ENCODE assay signal across 10 cellular contexts in the genomic region with DNA sequence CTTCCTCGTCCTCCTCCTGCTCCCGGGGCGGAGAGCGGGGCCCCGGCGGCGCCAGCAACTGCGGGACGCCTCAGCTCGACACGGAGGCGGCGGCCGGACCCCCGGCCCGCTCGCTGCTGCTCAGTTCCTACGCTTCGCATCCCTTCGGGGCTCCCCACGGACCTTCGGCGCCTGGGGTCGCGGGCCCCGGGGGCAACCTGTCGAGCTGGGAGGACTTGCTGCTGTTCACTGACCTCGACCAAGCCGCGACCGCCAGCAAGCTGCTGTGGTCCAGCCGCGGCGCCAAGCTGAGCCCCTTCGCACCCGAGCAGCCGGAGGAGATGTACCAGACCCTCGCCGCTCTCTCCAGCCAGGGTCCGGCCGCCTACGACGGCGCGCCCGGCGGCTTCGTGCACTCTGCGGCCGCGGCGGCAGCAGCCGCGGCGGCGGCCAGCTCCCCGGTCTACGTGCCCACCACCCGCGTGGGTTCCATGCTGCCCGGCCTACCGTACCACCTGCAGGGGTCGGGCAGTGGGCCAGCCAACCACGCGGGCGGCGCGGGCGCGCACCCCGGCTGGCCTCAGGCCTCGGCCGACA. TPM values are rescaled to one million over a fixed set of nuclear protein-coding genes. Genes with fewer than 3 reads are reported as not detected.
DNase-seq lines count a peak whose midpoint lies in the region; ATAC-seq, FAIRE-seq and TF ChIP-seq lines count a peak whose summit lies in the region.
"Had no signal": no experiment of that assay in that cellular context is flagged by ENCODE, and none has a peak within 500 bp of the region (broad histone marks: within the 10 kb centered on the region; RNA-seq: fewer than 3 reads in every experiment).

No MANE protein-coding gene starts in this region.

- H3K27me3 ChIP-seq in endothelial cell of umbilical vein (ENCODE audit: control insufficient read depth in 2 of 2, insufficient read depth in 2 of 2, low read length in 2 of 2) (peaks cover 14 to 22% of the 10 kb centered on the region in 2 experiments), muscle layer of colon (ENCODE audit: control insufficient read depth in 1 of 2, insufficient read depth in 2 of 2, low read length in 2 of 2) (peaks cover 53 to 86% of the 10 kb centered on the region in 2 donors), upper lobe of right lung (peaks cover 28% of the 10 kb centered on the region)

- H3K9ac ChIP-seq in endothelial cell of umbilical vein (replicated peaks; ENCODE audit: extremely low read depth, insufficient read depth, low read length) = peak overlapping the region; percentile 93
- H3K9ac ChIP-seq in muscle layer of colon (ENCODE audit: low read length) = no peak overlapping the region

- DNase-seq in activated CD4-positive, alpha-beta T cell treated with anti-CD3 and anti-CD28 coated beads, Interleukin-2, amount 10 ng/mL, durations not matched to agents 7 days and 5 days = no peak
- DNase-seq in activated CD4-positive, alpha-beta T cell treated with anti-CD3 and anti-CD28 coated beads, Interleukin-2, amount 50 U/mL, for 48 hours = no peak
- DNase-seq in endothelial cell of umbilical vein (ENCODE audit: low read depth, low spot score) (no peak), upper lobe of right lung (peak; percentile 69), NCI-H1694 (lab: John Stamatoyannopoulos, UW) (no peak), activated gamma-delta T cell treated with Interleukin-2 at 50 U/mL for 16 hours (no peak)
- DNase-seq: NCI-H345 had no signal

- ATAC-seq in upper lobe of right lung (no peak), HG03039 (IDR thresholded peaks at IDR 0.05; ENCODE audit: unreplicated experiment) (no peak)

- TF ChIP-seq POLR2A in endothelial cell of umbilical vein (IDR thresholded peaks at IDR 0.05; ENCODE audit: low read depth, low read length) = no peak

- peaks cover 79% of the 10 kb centered on the region for H3K27me3 Mint-ChIP-seq in activated CD4-positive, alpha-beta T cell treated with anti-CD3 and anti-CD28 coated beads, Interleukin-2, amount 10 ng/mL, durations not matched to agents 7 days and 5 days

- no peak overlapping the region for H2AFZ ChIP-seq in endothelial cell of umbilical vein (ENCODE audit: low read depth, low read length)

- H3K36me3 ChIP-seq in endothelial cell of umbilical vein (ENCODE audit: control insufficient read depth in 2 of 2, extremely low read depth in 1 of 2, insufficient read depth in 2 of 2, low read length in 2 of 2) (peaks cover 0 to 9% of the 10 kb centered on the region in 2 experiments), muscle layer of colon (ENCODE audit: insufficient read depth, low read length) (no peaks in the 10 kb centered on the region), upper lobe of right lung (no peaks in the 10 kb centered on the region)
- H3K36me3 ChIP-seq: neutrophil had no signal

- CTCF ChIA-PET in activated CD4-positive, alpha-beta T cell treated with anti-CD3 and anti-CD28 coated beads, Interleukin-2, amount 10 ng/mL, durations not matched to agents 7 days and 5 days (lab: Charles Lee) = no interaction called here
- CTCF ChIA-PET in endothelial cell of umbilical vein (lab: Charles Lee) = interaction anchor here (1.5 to 10.0 kb wide), 4 partner anchors 20 to 503 kb away, joined by 3 to 144 read pairs (median 6); no protein-coding TSS in a partner anchor

- H3K9me3 Mint-ChIP-seq in activated CD4-positive, alpha-beta T cell treated with anti-CD3 and anti-CD28 coated beads, Interleukin-2, amount 10 ng/mL, durations not matched to agents 7 days and 5 days = no peaks in the 10 kb centered on the region

- H3K4me3 ChIP-seq in endothelial cell of umbilical vein (replicated peaks in 1 of 3; ENCODE audit: insufficient read depth in 1 of 3, low read depth in 1 of 3, low read length in 3 of 3) (peak overlapping the region; percentile 83 to 86 (median 83)), muscle layer of colon (ENCODE audit: low read depth in 1 of 2, low read length in 2 of 2) (peak overlapping the region; percentile 76 to 86), upper lobe of right lung (peak overlapping the region; percentile 86)

- no peaks in the 10 kb centered on the region for H3K9me3 ChIP-seq in endothelial cell of umbilical vein (replicated peaks; ENCODE audit: control insufficient read depth, insufficient read depth, low read length)
- peaks cover 6% of the 10 kb centered on the region for H3K9me3 ChIP-seq in muscle layer of colon (ENCODE audit: low read length)
- H3K9me3 ChIP-seq in upper lobe of right lung = no peaks in the 10 kb centered on the region
- H3K9me3 ChIP-seq: neutrophil had no signal

- intact Hi-C loops in endothelial cell of umbilical vein (cut with micrococcal nuclease) (loop anchor here (2.0 kb wide), 1 partner anchor 227 kb away; no protein-coding TSS in a partner anchor), upper lobe of right lung (cut with DNase I) (loop anchor here (10.0 kb wide), 1 partner anchor 383 kb away; no protein-coding TSS in a partner anchor)

- no peaks in the 10 kb centered on the region for H4K20me1 ChIP-seq in endothelial cell of umbilical vein (replicated peaks; ENCODE audit: control insufficient read depth, extremely low read depth, insufficient read depth, low read length)

- BruUV-seq in endothelial cell of umbilical vein (replicated peaks; lab: Mats Ljungman, UMichigan) = no TSS peak

- no peak overlapping the region for H3K27ac Mint-ChIP-seq in activated CD4-positive, alpha-beta T cell treated with anti-CD3 and anti-CD28 coated beads, Interleukin-2, amount 10 ng/mL, durations not matched to agents 7 days and 5 days

- H3K4me1 Mint-ChIP-seq in activated CD4-positive, alpha-beta T cell treated with anti-CD3 and anti-CD28 coated beads, Interleukin-2, amount 10 ng/mL, durations not matched to agents 7 days and 5 days = peaks cover 16% of the 10 kb centered on the region

- peak overlapping the region; percentile 76 for H3K4me3 Mint-ChIP-seq in activated CD4-positive, alpha-beta T cell treated with anti-CD3 and anti-CD28 coated beads, Interleukin-2, amount 10 ng/mL, durations not matched to agents 7 days and 5 days

- H3K79me2 ChIP-seq in endothelial cell of umbilical vein (ENCODE audit: control insufficient read depth, insufficient read depth, low read length) = peaks cover 69% of the 10 kb centered on the region

- POLR2A ChIA-PET in activated CD4-positive, alpha-beta T cell treated with anti-CD3 and anti-CD28 coated beads, Interleukin-2, amount 10 ng/mL, durations not matched to agents 7 days and 5 days (lab: Charles Lee) = no interaction called here
- POLR2A ChIA-PET in endothelial cell of umbilical vein (lab: Charles Lee) = interaction anchor here (0.6 kb wide), 1 partner anchor 12 kb away, joined by 3 read pairs; no protein-coding TSS in a partner anchor

- dilution Hi-C loops in endothelial cell of umbilical vein (cut with MboI; ENCODE audit: extremely low pct_ligation_motif_present, low sequenced_read_pairs) = loop anchor here (10.0 kb wide), 1 partner anchor 393 kb away; no protein-coding TSS in a partner anchor

- TF ChIP-seq CTCF in endothelial cell of umbilical vein (IDR thresholded peaks at IDR 0.05; ENCODE audit: extremely low read depth in 1 of 2, insufficient read depth in 1 of 2, low read depth in 1 of 2, low read length in 2 of 2) = no peak
- no peak for TF ChIP-seq CTCF in upper lobe of right lung (IDR thresholded peaks at IDR 0.05)

- H3K4me2 ChIP-seq in endothelial cell of umbilical vein (ENCODE audit: insufficient read depth, low read length) = peak overlapping the region; percentile 54

- no peak for FAIRE-seq in endothelial cell of umbilical vein (lab: Jason Lieb, UNC)

- H3K27ac ChIP-seq in endothelial cell of umbilical vein (ENCODE audit: insufficient read depth, low read depth, low read length) (peak overlapping the region; percentile 87), muscle layer of colon (ENCODE audit: low read depth, low read length) (no peak overlapping the region), upper lobe of right lung (peak overlapping the region; percentile 98)
- H3K27ac ChIP-seq: neutrophil had no signal

- H3K4me1 ChIP-seq in endothelial cell of umbilical vein (ENCODE audit: control insufficient read depth, extremely low read depth, insufficient read depth, low read length) = peaks cover 41% of the 10 kb centered on the region
- H3K4me1 ChIP-seq in muscle layer of colon (ENCODE audit: insufficient read depth, low read length) = peaks cover 23% of the 10 kb centered on the region
- H3K4me1 ChIP-seq in upper lobe of right lung = no peaks in the 10 kb centered on the region

- no peaks in the 10 kb centered on the region for H3K36me3 Mint-ChIP-seq in activated CD4-positive, alpha-beta T cell treated with anti-CD3 and anti-CD28 coated beads, Interleukin-2, amount 10 ng/mL, durations not matched to agents 7 days and 5 days (ENCODE audit: low read depth)

- no peaks in the 10 kb centered on the region for H3K9me1 ChIP-seq in endothelial cell of umbilical vein (replicated peaks; ENCODE audit: control insufficient read depth, extremely low read depth, insufficient read depth, low read length)

TF ChIP-seq in endothelial cell of umbilical vein, 7 proteins besides CTCF, POLR2A, EP300 and RAD21:
- TF ChIP-seq POLR2AphosphoS5 (IDR thresholded peaks at IDR 0.05; ENCODE audit: insufficient read depth, low read depth, low read length) = no peak
- no peak for TF ChIP-seq MYC (IDR thresholded peaks at IDR 0.05; ENCODE audit: low read depth, low read length)
- TF ChIP-seq, protein P1, sequence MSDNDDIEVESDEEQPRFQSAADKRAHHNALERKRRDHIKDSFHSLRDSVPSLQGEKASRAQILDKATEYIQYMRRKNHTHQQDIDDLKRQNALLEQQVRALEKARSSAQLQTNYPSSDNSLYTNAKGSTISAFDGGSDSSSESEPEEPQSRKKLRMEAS (IDR thresholded peaks at IDR 0.05; ENCODE audit: insufficient read depth, insufficient read length) = no peak
- no peak for TF ChIP-seq JUN (IDR thresholded peaks at IDR 0.05; ENCODE audit: borderline replicate concordance, insufficient read depth, insufficient read length, low read depth)
- TF ChIP-seq FOS (IDR thresholded peaks at IDR 0.05; ENCODE audit: borderline replicate concordance, insufficient read depth, low read length) = no peak
- TF ChIP-seq EZH2 (IDR thresholded peaks at IDR 0.05; ENCODE audit: borderline replicate concordance, low read depth, low read length, severe bottlenecking) = no peak
- TF ChIP-seq GATA2 (IDR thresholded peaks at IDR 0.05; ENCODE audit: insufficient read depth, insufficient read length, low read depth, low read length) = no peak

RNA-seq across cellular contexts. Expression of gene GATA6, which starts 2.0 kb away (rescaled TPM):
- total RNA-seq in activated CD4-positive, alpha-beta T cell treated with anti-CD3 and anti-CD28 coated beads, Interleukin-2, amount 10 ng/mL, durations not matched to agents 7 days and 5 days = not detected
- 14.6 and 14.9 TPM in 2 replicates for total RNA-seq in endothelial cell of umbilical vein
- 3.9 and 4.1 TPM in 2 replicates for polyA plus RNA-seq in endothelial cell of umbilical vein
- polyA plus RNA-seq in endothelial cell of umbilical vein (2011; cell fraction: cytosol; rRNA removed) = 3.5 and 3.7 TPM in 2 replicates
- polyA plus RNA-seq in endothelial cell of umbilical vein (2011; cell fraction: nucleus; rRNA removed) = 7.1 and 10.1 TPM in 2 replicates
- polyA plus RNA-seq in endothelial cell of umbilical vein (2012) = 5.8 and 7.2 TPM in 2 replicates
- 2.7 and 3.8 TPM in 2 replicates for polyA minus RNA-seq in endothelial cell of umbilical vein
- polyA minus RNA-seq in endothelial cell of umbilical vein (2011; cell fraction: cytosol; rRNA and poly(A)+ RNA removed) = 5.7 TPM
- 13.0 and 24.8 TPM in 2 replicates for polyA minus RNA-seq in endothelial cell of umbilical vein (2011; cell fraction: nucleus; rRNA and poly(A)+ RNA removed)
- total RNA-seq in upper lobe of right lung = 32.2 TPM

Comparison
In these comparisons a context has a peak if more than half of its experiments do, and no peak if none do; other contexts are left out.
1. RNA of gene GATA6, which starts 2.0 kb away (total RNA-seq): 32.2 TPM in upper lobe of right lung (single experiment) and 14.6 to 14.9 TPM in endothelial cell of umbilical vein; not detected in activated CD4-positive, alpha-beta T cell treated with anti-CD3 and anti-CD28 coated beads, Interleukin-2, amount 10 ng/mL, durations not matched to agents 7 days and 5 days; every median in the first group is over 10 times any median in the second.
2. Peak in every context shown above with its lines, with median percentiles within 50 percentile points of each other: H3K4me3 ChIP-seq.